1 cellular context compared by ENCODE assay signal in the genomic region with DNA sequence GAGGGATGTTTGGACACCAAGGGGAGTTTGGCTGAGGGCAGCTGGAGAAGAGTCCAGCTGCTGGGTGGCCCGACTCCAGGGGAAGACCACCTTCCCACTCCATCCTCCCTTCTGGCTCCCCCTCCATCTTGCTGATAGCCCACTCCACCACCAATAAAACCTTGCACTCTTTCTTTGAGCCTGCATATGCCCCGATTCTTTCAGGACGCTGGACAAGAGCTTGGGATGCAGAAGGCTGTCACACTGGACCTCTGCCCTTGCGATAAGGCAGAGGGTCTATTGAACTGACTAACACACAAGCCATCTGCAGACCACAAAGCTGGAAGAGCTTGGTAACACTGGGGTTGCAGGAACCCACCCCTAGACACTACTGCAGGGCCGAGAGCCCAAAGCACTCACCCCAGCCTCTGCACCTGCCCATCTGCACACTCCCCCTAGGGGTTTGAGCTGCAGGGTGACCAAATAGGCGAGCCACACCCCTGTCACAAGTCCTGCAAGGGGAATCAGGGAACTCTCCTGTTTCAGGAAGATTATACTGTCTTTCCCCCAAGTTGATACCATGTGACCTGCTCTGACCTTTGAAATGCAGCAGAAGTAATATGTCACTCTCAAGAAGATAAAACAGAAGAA.
TF ChIP-seq lines count a peak whose summit lies in the region.

No MANE protein-coding gene starts in this region.

TF ChIP-seq in WTC11, 78 proteins besides CTCF, POLR2A, EP300 and RAD21 (continued from another document):
- TF ChIP-seq, protein P1, sequence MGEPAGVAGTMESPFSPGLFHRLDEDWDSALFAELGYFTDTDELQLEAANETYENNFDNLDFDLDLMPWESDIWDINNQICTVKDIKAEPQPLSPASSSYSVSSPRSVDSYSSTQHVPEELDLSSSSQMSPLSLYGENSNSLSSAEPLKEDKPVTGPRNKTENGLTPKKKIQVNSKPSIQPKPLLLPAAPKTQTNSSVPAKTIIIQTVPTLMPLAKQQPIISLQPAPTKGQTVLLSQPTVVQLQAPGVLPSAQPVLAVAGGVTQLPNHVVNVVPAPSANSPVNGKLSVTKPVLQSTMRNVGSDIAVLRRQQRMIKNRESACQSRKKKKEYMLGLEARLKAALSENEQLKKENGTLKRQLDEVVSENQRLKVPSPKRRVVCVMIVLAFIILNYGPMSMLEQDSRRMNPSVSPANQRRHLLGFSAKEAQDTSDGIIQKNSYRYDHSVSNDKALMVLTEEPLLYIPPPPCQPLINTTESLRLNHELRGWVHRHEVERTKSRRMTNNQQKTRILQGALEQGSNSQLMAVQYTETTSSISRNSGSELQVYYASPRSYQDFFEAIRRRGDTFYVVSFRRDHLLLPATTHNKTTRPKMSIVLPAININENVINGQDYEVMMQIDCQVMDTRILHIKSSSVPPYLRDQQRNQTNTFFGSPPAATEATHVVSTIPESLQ (CRISPR knock-in tag; IDR thresholded peaks at IDR 0.05): no peak
- TF ChIP-seq JUN (CRISPR knock-in tag; IDR thresholded peaks at IDR 0.05): no peak
- no peak for TF ChIP-seq ZNF317 (CRISPR knock-in tag; IDR thresholded peaks at IDR 0.05; ENCODE audit: borderline replicate concordance, low read depth)
- TF ChIP-seq ZNF263 (CRISPR knock-in tag; IDR thresholded peaks at IDR 0.05; ENCODE audit: low read depth): no peak
- no peak for TF ChIP-seq MXD4 (CRISPR knock-in tag; IDR thresholded peaks at IDR 0.05; ENCODE audit: borderline replicate concordance)
- no peak for TF ChIP-seq GRHL2 (CRISPR knock-in tag; IDR thresholded peaks at IDR 0.05; ENCODE audit: insufficient replicate concordance, severe bottlenecking)
